ENCODE assay signal across 7 cellular contexts in the genomic region with DNA sequence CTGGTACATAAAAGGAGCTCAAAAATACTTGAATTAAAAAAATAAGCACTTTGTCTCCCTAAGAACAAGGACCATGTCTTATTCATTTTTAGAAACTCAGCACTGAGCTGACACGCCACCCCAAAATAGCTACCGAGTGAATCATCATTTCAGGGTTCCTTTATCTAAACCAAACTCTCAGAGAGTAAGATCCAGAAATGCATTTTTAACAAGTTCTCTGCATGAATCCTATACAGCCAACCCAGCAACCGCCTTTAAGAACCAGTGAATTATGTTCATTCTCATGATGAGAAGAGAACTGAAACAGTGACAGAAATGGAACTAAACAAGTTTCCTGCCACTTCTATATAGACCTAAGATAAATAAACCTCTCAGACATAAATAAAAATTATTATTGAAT. TPM values are rescaled to one million over a fixed set of nuclear protein-coding genes. Genes with fewer than 3 reads are reported as not detected.
DNase-seq lines count a peak whose midpoint lies in the region; ATAC-seq and TF ChIP-seq lines count a peak whose summit lies in the region.

No MANE protein-coding gene starts in this region.

- DNase-seq in head of caudate nucleus, result peak in 25 of 42 donors; percentile 16 to 76 (median 43)
- no peak for DNase-seq in SIG-M5 treated with dmso at 0.1 percent for 504 hours (lab: John Stamatoyannopoulos, UW; ENCODE audit: unreplicated experiment)
- no peak for DNase-seq in Right ventricle myocardium superior
- DNase-seq in NCI-H1436 treated with DMSO at 0.1 percent for 48 hours (lab: John Stamatoyannopoulos, UW), result no peak

- intact Hi-C loops in head of caudate nucleus (cut with DNase I) (no loop called here), Right ventricle myocardium superior (cut with DNase I) (no loop called here)

- TF ChIP-seq POLR2A in GM18505 (IDR thresholded peaks at IDR 0.05; ENCODE audit: borderline replicate concordance, extremely low read depth, insufficient read depth, insufficient read length), result no peak

- ATAC-seq in GM18505 (IDR thresholded peaks at IDR 0.05; ENCODE audit: unreplicated experiment) (peak; percentile 78), GM21447 (IDR thresholded peaks at IDR 0.05; ENCODE audit: unreplicated experiment) (peak; percentile 80), HG03520 (IDR thresholded peaks at IDR 0.05; ENCODE audit: unreplicated experiment) (peak; percentile 75), Right ventricle myocardium superior (ENCODE audit: poor library complexity) (no peak)

RNA-seq across cellular contexts. Expression of a gene that starts 8.7 kb away (rescaled TPM):
- total RNA-seq in Right ventricle myocardium superior, result 12.9 TPM

Comparison
In these comparisons a context has a peak if more than half of its experiments do, and no peak if none do; other contexts are left out.
1. DNase-seq: peak in head of caudate nucleus (25 of 42); none in SIG-M5 treated with dmso at 0.1 percent for 504 hours (single experiment), Right ventricle myocardium superior (single experiment) and NCI-H1436 treated with DMSO at 0.1 percent for 48 hours (single experiment).